Comparison of ENCODE assay signal across 1 cellular context in the genomic region with DNA sequence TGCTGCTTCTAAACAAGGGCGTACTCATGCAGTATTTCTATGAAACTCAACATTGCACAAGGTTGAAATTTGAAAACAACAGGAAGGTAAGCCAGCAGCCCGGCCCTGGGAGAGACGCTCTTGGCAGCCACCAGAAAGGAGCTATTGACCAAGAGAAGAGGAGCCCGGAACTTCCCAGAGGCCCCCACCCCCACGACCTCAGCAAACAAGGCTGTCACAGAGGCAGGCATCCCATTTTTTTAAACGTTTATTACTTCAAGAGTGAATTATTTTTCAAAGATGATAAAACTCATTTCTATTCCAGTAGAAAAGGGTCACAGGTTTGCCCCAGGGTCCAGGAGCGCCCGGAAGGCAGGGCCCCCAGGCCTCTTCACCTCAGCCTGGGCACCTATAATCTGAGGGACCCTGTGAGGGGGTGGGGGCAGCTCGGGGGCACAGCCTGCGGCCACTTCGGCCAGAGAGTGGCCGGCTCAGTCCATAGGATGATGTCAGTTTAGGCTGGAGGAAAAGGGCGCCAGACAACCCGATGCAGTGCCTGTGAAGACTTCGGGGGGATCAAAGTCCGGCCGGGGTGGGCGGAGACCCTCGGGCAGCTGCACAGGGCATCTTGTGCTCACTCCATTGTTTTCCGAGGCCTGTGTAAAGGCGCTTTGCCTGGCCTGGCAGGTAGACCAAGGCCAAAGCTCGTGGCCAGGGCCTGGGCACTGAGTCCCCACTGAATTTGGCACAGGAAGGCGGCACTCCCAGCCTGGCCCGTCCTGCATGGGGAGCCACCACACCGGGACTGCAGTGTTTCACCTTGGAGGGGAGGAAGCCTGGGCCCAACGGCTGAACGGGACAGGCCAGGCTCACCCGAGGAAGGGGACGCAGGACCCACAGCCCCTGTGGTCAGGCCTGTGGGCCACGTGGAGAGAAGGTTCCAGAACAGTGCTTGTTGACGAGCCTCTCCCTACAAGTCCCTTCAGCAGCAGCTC.
TF ChIP-seq lines count a peak whose summit lies in the region.

No MANE protein-coding gene starts in this region.

TF ChIP-seq in HepG2, 621 proteins besides CTCF, POLR2A, EP300 and RAD21 (continues in another document):
- no peak for TF ChIP-seq SIN3B (IDR thresholded peaks at IDR 0.05; ENCODE audit: low read length)
- peak; percentile 91; the same call in 1 of the 2 replicates for TF ChIP-seq CHD4 (IDR thresholded peaks at IDR 0.05; ENCODE audit: borderline replicate concordance, low read length)
- TF ChIP-seq, protein P1, sequence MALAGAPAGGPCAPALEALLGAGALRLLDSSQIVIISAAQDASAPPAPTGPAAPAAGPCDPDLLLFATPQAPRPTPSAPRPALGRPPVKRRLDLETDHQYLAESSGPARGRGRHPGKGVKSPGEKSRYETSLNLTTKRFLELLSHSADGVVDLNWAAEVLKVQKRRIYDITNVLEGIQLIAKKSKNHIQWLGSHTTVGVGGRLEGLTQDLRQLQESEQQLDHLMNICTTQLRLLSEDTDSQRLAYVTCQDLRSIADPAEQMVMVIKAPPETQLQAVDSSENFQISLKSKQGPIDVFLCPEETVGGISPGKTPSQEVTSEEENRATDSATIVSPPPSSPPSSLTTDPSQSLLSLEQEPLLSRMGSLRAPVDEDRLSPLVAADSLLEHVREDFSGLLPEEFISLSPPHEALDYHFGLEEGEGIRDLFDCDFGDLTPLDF (CRISPR knock-in tag; IDR thresholded peaks at IDR 0.05) = 0 out of 2 replicates have a peak, but pooled peaks have one; percentile 36
- no peak for TF ChIP-seq ZEB1 (IDR thresholded peaks at IDR 0.05; ENCODE audit: insufficient replicate concordance, low read depth)
- TF ChIP-seq JARID2 (CRISPR knock-in tag; IDR thresholded peaks at IDR 0.05; ENCODE audit: insufficient replicate concordance) = no peak
- peak; percentile 38; the same call in 1 of the 2 replicates for TF ChIP-seq HMG20A (CRISPR knock-in tag; IDR thresholded peaks at IDR 0.05; ENCODE audit: borderline replicate concordance)
- TF ChIP-seq JUN (CRISPR knock-in tag; IDR thresholded peaks at IDR 0.05) = 0 out of 2 replicates have a peak, but pooled peaks have one; percentile 43
- no peak for TF ChIP-seq SOX6 (IDR thresholded peaks at IDR 0.05)
- TF ChIP-seq SOX6 (CRISPR knock-in tag; IDR thresholded peaks at IDR 0.05) = peak; percentile 94
- no peak for TF ChIP-seq GABPA (IDR thresholded peaks at IDR 0.05; ENCODE audit: low read depth, low read length)
- TF ChIP-seq GABPA (CRISPR knock-in tag; IDR thresholded peaks at IDR 0.05; ENCODE audit: low read depth) = 0 out of 2 replicates have a peak, but pooled peaks have one; percentile 13
- TF ChIP-seq, protein P2, sequence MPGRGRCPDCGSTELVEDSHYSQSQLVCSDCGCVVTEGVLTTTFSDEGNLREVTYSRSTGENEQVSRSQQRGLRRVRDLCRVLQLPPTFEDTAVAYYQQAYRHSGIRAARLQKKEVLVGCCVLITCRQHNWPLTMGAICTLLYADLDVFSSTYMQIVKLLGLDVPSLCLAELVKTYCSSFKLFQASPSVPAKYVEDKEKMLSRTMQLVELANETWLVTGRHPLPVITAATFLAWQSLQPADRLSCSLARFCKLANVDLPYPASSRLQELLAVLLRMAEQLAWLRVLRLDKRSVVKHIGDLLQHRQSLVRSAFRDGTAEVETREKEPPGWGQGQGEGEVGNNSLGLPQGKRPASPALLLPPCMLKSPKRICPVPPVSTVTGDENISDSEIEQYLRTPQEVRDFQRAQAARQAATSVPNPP (CRISPR knock-in tag; IDR thresholded peaks at IDR 0.05) = no peak
- TF ChIP-seq, protein P3, sequence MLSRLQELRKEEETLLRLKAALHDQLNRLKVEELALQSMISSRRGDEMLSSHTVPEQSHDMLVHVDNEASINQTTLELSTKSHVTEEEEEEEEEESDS (CRISPR knock-in tag; IDR thresholded peaks at IDR 0.05; ENCODE audit: borderline replicate concordance) = no peak
- TF ChIP-seq SATB2 (CRISPR knock-in tag; IDR thresholded peaks at IDR 0.05) = no peak
- TF ChIP-seq, protein P4, sequence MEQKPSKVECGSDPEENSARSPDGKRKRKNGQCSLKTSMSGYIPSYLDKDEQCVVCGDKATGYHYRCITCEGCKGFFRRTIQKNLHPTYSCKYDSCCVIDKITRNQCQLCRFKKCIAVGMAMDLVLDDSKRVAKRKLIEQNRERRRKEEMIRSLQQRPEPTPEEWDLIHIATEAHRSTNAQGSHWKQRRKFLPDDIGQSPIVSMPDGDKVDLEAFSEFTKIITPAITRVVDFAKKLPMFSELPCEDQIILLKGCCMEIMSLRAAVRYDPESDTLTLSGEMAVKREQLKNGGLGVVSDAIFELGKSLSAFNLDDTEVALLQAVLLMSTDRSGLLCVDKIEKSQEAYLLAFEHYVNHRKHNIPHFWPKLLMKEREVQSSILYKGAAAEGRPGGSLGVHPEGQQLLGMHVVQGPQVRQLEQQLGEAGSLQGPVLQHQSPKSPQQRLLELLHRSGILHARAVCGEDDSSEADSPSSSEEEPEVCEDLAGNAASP (CRISPR knock-in tag; IDR thresholded peaks at IDR 0.05; ENCODE audit: borderline replicate concordance) = peak; percentile 46; the same call in 1 of the 2 replicates
- TF ChIP-seq, protein P5, sequence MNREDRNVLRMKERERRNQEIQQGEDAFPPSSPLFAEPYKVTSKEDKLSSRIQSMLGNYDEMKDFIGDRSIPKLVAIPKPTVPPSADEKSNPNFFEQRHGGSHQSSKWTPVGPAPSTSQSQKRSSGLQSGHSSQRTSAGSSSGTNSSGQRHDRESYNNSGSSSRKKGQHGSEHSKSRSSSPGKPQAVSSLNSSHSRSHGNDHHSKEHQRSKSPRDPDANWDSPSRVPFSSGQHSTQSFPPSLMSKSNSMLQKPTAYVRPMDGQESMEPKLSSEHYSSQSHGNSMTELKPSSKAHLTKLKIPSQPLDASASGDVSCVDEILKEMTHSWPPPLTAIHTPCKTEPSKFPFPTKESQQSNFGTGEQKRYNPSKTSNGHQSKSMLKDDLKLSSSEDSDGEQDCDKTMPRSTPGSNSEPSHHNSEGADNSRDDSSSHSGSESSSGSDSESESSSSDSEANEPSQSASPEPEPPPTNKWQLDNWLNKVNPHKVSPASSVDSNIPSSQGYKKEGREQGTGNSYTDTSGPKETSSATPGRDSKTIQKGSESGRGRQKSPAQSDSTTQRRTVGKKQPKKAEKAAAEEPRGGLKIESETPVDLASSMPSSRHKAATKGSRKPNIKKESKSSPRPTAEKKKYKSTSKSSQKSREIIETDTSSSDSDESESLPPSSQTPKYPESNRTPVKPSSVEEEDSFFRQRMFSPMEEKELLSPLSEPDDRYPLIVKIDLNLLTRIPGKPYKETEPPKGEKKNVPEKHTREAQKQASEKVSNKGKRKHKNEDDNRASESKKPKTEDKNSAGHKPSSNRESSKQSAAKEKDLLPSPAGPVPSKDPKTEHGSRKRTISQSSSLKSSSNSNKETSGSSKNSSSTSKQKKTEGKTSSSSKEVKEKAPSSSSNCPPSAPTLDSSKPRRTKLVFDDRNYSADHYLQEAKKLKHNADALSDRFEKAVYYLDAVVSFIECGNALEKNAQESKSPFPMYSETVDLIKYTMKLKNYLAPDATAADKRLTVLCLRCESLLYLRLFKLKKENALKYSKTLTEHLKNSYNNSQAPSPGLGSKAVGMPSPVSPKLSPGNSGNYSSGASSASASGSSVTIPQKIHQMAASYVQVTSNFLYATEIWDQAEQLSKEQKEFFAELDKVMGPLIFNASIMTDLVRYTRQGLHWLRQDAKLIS (CRISPR knock-in tag; IDR thresholded peaks at IDR 0.05) = 0 out of 2 replicates have a peak, but pooled peaks have one; percentile 54
- TF ChIP-seq, protein P6, sequence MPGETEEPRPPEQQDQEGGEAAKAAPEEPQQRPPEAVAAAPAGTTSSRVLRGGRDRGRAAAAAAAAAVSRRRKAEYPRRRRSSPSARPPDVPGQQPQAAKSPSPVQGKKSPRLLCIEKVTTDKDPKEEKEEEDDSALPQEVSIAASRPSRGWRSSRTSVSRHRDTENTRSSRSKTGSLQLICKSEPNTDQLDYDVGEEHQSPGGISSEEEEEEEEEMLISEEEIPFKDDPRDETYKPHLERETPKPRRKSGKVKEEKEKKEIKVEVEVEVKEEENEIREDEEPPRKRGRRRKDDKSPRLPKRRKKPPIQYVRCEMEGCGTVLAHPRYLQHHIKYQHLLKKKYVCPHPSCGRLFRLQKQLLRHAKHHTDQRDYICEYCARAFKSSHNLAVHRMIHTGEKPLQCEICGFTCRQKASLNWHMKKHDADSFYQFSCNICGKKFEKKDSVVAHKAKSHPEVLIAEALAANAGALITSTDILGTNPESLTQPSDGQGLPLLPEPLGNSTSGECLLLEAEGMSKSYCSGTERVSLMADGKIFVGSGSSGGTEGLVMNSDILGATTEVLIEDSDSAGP (CRISPR knock-in tag; IDR thresholded peaks at IDR 0.05; ENCODE audit: borderline replicate concordance) = peak; percentile 85; the same call in 1 of the 2 replicates
- TF ChIP-seq, protein P7, sequence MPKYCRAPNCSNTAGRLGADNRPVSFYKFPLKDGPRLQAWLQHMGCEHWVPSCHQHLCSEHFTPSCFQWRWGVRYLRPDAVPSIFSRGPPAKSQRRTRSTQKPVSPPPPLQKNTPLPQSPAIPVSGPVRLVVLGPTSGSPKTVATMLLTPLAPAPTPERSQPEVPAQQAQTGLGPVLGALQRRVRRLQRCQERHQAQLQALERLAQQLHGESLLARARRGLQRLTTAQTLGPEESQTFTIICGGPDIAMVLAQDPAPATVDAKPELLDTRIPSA (CRISPR knock-in tag; IDR thresholded peaks at IDR 0.05; ENCODE audit: borderline replicate concordance) = no peak
- TF ChIP-seq ZNF788 (CRISPR knock-in tag; IDR thresholded peaks at IDR 0.05; ENCODE audit: borderline replicate concordance) = no peak
- no peak for TF ChIP-seq YEATS2 (CRISPR knock-in tag; IDR thresholded peaks at IDR 0.05; ENCODE audit: borderline replicate concordance)
- TF ChIP-seq, protein P8, sequence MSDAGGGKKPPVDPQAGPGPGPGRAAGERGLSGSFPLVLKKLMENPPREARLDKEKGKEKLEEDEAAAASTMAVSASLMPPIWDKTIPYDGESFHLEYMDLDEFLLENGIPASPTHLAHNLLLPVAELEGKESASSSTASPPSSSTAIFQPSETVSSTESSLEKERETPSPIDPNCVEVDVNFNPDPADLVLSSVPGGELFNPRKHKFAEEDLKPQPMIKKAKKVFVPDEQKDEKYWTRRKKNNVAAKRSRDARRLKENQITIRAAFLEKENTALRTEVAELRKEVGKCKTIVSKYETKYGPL (CRISPR knock-in tag; IDR thresholded peaks at IDR 0.05) = 0 out of 2 replicates have a peak, but pooled peaks have one; percentile 1
- TF ChIP-seq ZNF747 (CRISPR knock-in tag; IDR thresholded peaks at IDR 0.05; ENCODE audit: borderline replicate concordance) = peak; percentile 28; the same call in 1 of the 2 replicates
- TF ChIP-seq ZNF33B (CRISPR knock-in tag; IDR thresholded peaks at IDR 0.05) = no peak
- no peak for TF ChIP-seq ZNF468 (CRISPR knock-in tag; IDR thresholded peaks at IDR 0.05)
- peak; percentile 61; the same call in 1 of the 2 replicates for TF ChIP-seq ZNF337 (CRISPR knock-in tag; IDR thresholded peaks at IDR 0.05; ENCODE audit: borderline replicate concordance, low read depth)
- TF ChIP-seq KDM1A (CRISPR knock-in tag; IDR thresholded peaks at IDR 0.05) = no peak
- TF ChIP-seq ZNF552 (CRISPR knock-in tag; IDR thresholded peaks at IDR 0.05; ENCODE audit: borderline replicate concordance) = no peak
- peak; percentile 78; the same call in 1 of the 2 replicates for TF ChIP-seq ZNF850 (CRISPR knock-in tag; conservative IDR thresholded peaks at IDR 0.05)
- TF ChIP-seq ZNF235 (CRISPR knock-in tag; IDR thresholded peaks at IDR 0.05; ENCODE audit: borderline replicate concordance) = no peak
- no peak for TF ChIP-seq PRPF4 (IDR thresholded peaks at IDR 0.05; ENCODE audit: low read depth, low read length, poor library complexity, severe bottlenecking)
- TF ChIP-seq ZNF619 (CRISPR knock-in tag; IDR thresholded peaks at IDR 0.05) = no peak
- TF ChIP-seq, protein P9, sequence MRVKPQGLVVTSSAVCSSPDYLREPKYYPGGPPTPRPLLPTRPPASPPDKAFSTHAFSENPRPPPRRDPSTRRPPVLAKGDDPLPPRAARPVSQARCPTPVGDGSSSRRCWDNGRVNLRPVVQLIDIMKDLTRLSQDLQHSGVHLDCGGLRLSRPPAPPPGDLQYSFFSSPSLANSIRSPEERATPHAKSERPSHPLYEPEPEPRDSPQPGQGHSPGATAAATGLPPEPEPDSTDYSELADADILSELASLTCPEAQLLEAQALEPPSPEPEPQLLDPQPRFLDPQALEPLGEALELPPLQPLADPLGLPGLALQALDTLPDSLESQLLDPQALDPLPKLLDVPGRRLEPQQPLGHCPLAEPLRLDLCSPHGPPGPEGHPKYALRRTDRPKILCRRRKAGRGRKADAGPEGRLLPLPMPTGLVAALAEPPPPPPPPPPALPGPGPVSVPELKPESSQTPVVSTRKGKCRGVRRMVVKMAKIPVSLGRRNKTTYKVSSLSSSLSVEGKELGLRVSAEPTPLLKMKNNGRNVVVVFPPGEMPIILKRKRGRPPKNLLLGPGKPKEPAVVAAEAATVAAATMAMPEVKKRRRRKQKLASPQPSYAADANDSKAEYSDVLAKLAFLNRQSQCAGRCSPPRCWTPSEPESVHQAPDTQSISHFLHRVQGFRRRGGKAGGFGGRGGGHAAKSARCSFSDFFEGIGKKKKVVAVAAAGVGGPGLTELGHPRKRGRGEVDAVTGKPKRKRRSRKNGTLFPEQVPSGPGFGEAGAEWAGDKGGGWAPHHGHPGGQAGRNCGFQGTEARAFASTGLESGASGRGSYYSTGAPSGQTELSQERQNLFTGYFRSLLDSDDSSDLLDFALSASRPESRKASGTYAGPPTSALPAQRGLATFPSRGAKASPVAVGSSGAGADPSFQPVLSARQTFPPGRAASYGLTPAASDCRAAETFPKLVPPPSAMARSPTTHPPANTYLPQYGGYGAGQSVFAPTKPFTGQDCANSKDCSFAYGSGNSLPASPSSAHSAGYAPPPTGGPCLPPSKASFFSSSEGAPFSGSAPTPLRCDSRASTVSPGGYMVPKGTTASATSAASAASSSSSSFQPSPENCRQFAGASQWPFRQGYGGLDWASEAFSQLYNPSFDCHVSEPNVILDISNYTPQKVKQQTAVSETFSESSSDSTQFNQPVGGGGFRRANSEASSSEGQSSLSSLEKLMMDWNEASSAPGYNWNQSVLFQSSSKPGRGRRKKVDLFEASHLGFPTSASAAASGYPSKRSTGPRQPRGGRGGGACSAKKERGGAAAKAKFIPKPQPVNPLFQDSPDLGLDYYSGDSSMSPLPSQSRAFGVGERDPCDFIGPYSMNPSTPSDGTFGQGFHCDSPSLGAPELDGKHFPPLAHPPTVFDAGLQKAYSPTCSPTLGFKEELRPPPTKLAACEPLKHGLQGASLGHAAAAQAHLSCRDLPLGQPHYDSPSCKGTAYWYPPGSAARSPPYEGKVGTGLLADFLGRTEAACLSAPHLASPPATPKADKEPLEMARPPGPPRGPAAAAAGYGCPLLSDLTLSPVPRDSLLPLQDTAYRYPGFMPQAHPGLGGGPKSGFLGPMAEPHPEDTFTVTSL (CRISPR knock-in tag; IDR thresholded peaks at IDR 0.05; ENCODE audit: borderline replicate concordance) = 0 out of 2 replicates have a peak, but pooled peaks have one; percentile 30
- no peak for TF ChIP-seq REPIN1 (CRISPR knock-in tag; IDR thresholded peaks at IDR 0.05; ENCODE audit: borderline replicate concordance, low read depth)
- TF ChIP-seq, protein P10, sequence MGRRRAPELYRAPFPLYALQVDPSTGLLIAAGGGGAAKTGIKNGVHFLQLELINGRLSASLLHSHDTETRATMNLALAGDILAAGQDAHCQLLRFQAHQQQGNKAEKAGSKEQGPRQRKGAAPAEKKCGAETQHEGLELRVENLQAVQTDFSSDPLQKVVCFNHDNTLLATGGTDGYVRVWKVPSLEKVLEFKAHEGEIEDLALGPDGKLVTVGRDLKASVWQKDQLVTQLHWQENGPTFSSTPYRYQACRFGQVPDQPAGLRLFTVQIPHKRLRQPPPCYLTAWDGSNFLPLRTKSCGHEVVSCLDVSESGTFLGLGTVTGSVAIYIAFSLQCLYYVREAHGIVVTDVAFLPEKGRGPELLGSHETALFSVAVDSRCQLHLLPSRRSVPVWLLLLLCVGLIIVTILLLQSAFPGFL (CRISPR knock-in tag; IDR thresholded peaks at IDR 0.05) = no peak
- no peak for TF ChIP-seq ZNF34 (CRISPR knock-in tag; IDR thresholded peaks at IDR 0.05; ENCODE audit: borderline replicate concordance)
